24 cellular contexts compared by ENCODE assay signal in genomic region chr5:14801792-14802191, GRCh38.
DNase-seq lines count a peak whose midpoint lies in the region; ATAC-seq, FAIRE-seq and TF ChIP-seq lines count a peak whose summit lies in the region.
"Had no signal": no experiment of that assay in that cellular context is flagged by ENCODE, and none has a peak within 500 bp of the region (broad histone marks: within the 10 kb centered on the region; RNA-seq: fewer than 3 reads in every experiment).

No MANE protein-coding gene starts in this region.

- WGBS in small intestine, 3 donors, result 69 to 87% (median 81%) methylated on average over 3 of the region's 3 CpGs

- peaks cover 29% of the 10 kb centered on the region for H3K36me3 Mint-ChIP-seq in activated naive CD4-positive, alpha-beta T cell treated with anti-CD3 and anti-CD28 coated beads, Interleukin-2, amount 10 ng/mL, durations not matched to agents 7 days and 5 days
- H3K36me3 Mint-ChIP-seq in mesothelial cell of epicardium, result peaks cover 7% of the 10 kb centered on the region

- no peak for FAIRE-seq in small intestine (lab: Jason Lieb, UNC)
- FAIRE-seq: GM12891 had no signal

- no peaks in the 10 kb centered on the region for H3K27me3 ChIP-seq in small intestine (ENCODE audit: control insufficient read depth in 2 of 2, insufficient read depth in 2 of 2, low read length in 2 of 2)
- H3K27me3 ChIP-seq: Peyer's patch had no signal

- no peak overlapping the region for H3K4me3 ChIP-seq in small intestine (ENCODE audit: low read depth in 1 of 2, low read length in 2 of 2)
- H3K4me3 ChIP-seq: Peyer's patch had no signal

- no peaks in the 10 kb centered on the region for H3K4me1 ChIP-seq in small intestine (ENCODE audit: control insufficient read depth in 2 of 2, insufficient read depth in 1 of 2, low read depth in 1 of 2, low read length in 1 of 2)
- H3K4me1 ChIP-seq: Peyer's patch had no signal

- ATAC-seq in HG03460 (IDR thresholded peaks at IDR 0.05; ENCODE audit: unreplicated experiment), result peak; percentile 56
- ATAC-seq: SK-N-SH treated with all-trans-retinoic acid at 6 μM for 48 hours had no signal

- no peaks in the 10 kb centered on the region for H3K9me3 Mint-ChIP-seq in activated naive CD4-positive, alpha-beta T cell treated with anti-CD3 and anti-CD28 coated beads, Interleukin-2, amount 10 ng/mL, durations not matched to agents 7 days and 5 days
- H3K9me3 Mint-ChIP-seq in mesothelial cell of epicardium, result peaks cover 7% of the 10 kb centered on the region

- H3K27ac ChIP-seq in small intestine (ENCODE audit: low read depth in 1 of 2, low read length in 1 of 2), result no peak overlapping the region
- H3K27ac ChIP-seq: C4-2B, Peyer's patch had no signal

- H3K27ac Mint-ChIP-seq in activated naive CD4-positive, alpha-beta T cell treated with anti-CD3 and anti-CD28 coated beads, Interleukin-2, amount 10 ng/mL, durations not matched to agents 7 days and 5 days, result no peak overlapping the region
- no peak overlapping the region for H3K27ac Mint-ChIP-seq in mesothelial cell of epicardium

- no peaks in the 10 kb centered on the region for H3K36me3 ChIP-seq in small intestine (ENCODE audit: control insufficient read depth in 2 of 2, insufficient read depth in 2 of 2, low read length in 2 of 2)

- no peaks in the 10 kb centered on the region for H3K9me3 ChIP-seq in small intestine (ENCODE audit: control insufficient read depth, low read depth)
- H3K9me3 ChIP-seq: Peyer's patch had no signal

- CTCF ChIA-PET in activated naive CD4-positive, alpha-beta T cell treated with anti-CD3 and anti-CD28 coated beads, Interleukin-2, amount 10 ng/mL, durations not matched to agents 7 days and 5 days (lab: Charles Lee), result interaction anchor here (1.4 kb wide), 1 partner anchor 202 kb away, joined by 3 read pairs; no protein-coding TSS in a partner anchor

- peak; percentile 35 for DNase-seq in activated naive CD4-positive, alpha-beta T cell treated with anti-CD3 and anti-CD28 coated beads, Interleukin-2, amount 10 ng/mL, durations not matched to agents 7 days and 5 days
- no peak for DNase-seq in activated naive CD4-positive, alpha-beta T cell (lab: John Stamatoyannopoulos, UW)
- peak; percentile 52 for DNase-seq in dermis blood vessel endothelial cell
- no peak for DNase-seq in small intestine
- DNase-seq in T1000 (lab: John Stamatoyannopoulos, UW), result no peak
- no peak for DNase-seq in activated CD4-positive, alpha-beta T cell treated with anti-CD3 and anti-CD28 coated beads for 4 hours
- no peak for DNase-seq in mesothelial cell of epicardium (ENCODE audit: low spot score in 2 of 2, unreplicated experiment in 2 of 2)
- DNase-seq: AML-193, COR-L47, DMS79 treated with DMSO at 0.1 percent for 48 hours, GOT3, HCEC 1CT, KG1, NCI-H1092 treated with DMSO at 0.1 percent for 48 hours, NCI-H1436 treated with DMSO at 0.1 percent for 48 hours, NCI-H2029, NCI-H2227 treated with DMSO at 0.1 percent for 48 hours, NCI-H510A treated with DMSO at 0.1 percent for 48 hours, NCI-H748 treated with DMSO at 0.1 percent for 48 hours, Peyer's patch had no signal

- no peaks in the 10 kb centered on the region for H3K27me3 Mint-ChIP-seq in activated naive CD4-positive, alpha-beta T cell treated with anti-CD3 and anti-CD28 coated beads, Interleukin-2, amount 10 ng/mL, durations not matched to agents 7 days and 5 days
- H3K27me3 Mint-ChIP-seq in mesothelial cell of epicardium (ENCODE audit: low read depth), result no peaks in the 10 kb centered on the region

- H3K4me1 Mint-ChIP-seq in activated naive CD4-positive, alpha-beta T cell treated with anti-CD3 and anti-CD28 coated beads, Interleukin-2, amount 10 ng/mL, durations not matched to agents 7 days and 5 days, result peaks cover 28% of the 10 kb centered on the region
- H3K4me1 Mint-ChIP-seq in mesothelial cell of epicardium, result peaks cover 8% of the 10 kb centered on the region

- TF ChIP-seq CTCF in mesothelial cell of epicardium (IDR thresholded peaks at IDR 0.05; ENCODE audit: unreplicated experiment), result no peak

- H3K4me3 Mint-ChIP-seq in activated naive CD4-positive, alpha-beta T cell treated with anti-CD3 and anti-CD28 coated beads, Interleukin-2, amount 10 ng/mL, durations not matched to agents 7 days and 5 days, result no peak overlapping the region
- H3K4me3 Mint-ChIP-seq in mesothelial cell of epicardium, result no peak overlapping the region

Comparison
In these comparisons a context has a peak if more than half of its experiments do, and no peak if none do; other contexts are left out.
1. DNase-seq: peak in activated naive CD4-positive, alpha-beta T cell treated with anti-CD3 and anti-CD28 coated beads, Interleukin-2, amount 10 ng/mL, durations not matched to agents 7 days and 5 days (single experiment) and dermis blood vessel endothelial cell (single experiment); none in activated naive CD4-positive, alpha-beta T cell (0 of 4), small intestine (single experiment), T1000 (single experiment), activated CD4-positive, alpha-beta T cell treated with anti-CD3 and anti-CD28 coated beads for 4 hours (0 of 2) and mesothelial cell of epicardium (0 of 2).